In genomic region chr7:132636581-132636980, GRCh38 we compare ENCODE assay signal across 1 cellular context.
TF ChIP-seq lines count a peak whose summit lies in the region.

No MANE protein-coding gene starts in this region.

TF ChIP-seq in GM23338, 12 proteins besides CTCF, POLR2A, EP300 and RAD21 (continued from another document):
- TF ChIP-seq, protein P1, sequence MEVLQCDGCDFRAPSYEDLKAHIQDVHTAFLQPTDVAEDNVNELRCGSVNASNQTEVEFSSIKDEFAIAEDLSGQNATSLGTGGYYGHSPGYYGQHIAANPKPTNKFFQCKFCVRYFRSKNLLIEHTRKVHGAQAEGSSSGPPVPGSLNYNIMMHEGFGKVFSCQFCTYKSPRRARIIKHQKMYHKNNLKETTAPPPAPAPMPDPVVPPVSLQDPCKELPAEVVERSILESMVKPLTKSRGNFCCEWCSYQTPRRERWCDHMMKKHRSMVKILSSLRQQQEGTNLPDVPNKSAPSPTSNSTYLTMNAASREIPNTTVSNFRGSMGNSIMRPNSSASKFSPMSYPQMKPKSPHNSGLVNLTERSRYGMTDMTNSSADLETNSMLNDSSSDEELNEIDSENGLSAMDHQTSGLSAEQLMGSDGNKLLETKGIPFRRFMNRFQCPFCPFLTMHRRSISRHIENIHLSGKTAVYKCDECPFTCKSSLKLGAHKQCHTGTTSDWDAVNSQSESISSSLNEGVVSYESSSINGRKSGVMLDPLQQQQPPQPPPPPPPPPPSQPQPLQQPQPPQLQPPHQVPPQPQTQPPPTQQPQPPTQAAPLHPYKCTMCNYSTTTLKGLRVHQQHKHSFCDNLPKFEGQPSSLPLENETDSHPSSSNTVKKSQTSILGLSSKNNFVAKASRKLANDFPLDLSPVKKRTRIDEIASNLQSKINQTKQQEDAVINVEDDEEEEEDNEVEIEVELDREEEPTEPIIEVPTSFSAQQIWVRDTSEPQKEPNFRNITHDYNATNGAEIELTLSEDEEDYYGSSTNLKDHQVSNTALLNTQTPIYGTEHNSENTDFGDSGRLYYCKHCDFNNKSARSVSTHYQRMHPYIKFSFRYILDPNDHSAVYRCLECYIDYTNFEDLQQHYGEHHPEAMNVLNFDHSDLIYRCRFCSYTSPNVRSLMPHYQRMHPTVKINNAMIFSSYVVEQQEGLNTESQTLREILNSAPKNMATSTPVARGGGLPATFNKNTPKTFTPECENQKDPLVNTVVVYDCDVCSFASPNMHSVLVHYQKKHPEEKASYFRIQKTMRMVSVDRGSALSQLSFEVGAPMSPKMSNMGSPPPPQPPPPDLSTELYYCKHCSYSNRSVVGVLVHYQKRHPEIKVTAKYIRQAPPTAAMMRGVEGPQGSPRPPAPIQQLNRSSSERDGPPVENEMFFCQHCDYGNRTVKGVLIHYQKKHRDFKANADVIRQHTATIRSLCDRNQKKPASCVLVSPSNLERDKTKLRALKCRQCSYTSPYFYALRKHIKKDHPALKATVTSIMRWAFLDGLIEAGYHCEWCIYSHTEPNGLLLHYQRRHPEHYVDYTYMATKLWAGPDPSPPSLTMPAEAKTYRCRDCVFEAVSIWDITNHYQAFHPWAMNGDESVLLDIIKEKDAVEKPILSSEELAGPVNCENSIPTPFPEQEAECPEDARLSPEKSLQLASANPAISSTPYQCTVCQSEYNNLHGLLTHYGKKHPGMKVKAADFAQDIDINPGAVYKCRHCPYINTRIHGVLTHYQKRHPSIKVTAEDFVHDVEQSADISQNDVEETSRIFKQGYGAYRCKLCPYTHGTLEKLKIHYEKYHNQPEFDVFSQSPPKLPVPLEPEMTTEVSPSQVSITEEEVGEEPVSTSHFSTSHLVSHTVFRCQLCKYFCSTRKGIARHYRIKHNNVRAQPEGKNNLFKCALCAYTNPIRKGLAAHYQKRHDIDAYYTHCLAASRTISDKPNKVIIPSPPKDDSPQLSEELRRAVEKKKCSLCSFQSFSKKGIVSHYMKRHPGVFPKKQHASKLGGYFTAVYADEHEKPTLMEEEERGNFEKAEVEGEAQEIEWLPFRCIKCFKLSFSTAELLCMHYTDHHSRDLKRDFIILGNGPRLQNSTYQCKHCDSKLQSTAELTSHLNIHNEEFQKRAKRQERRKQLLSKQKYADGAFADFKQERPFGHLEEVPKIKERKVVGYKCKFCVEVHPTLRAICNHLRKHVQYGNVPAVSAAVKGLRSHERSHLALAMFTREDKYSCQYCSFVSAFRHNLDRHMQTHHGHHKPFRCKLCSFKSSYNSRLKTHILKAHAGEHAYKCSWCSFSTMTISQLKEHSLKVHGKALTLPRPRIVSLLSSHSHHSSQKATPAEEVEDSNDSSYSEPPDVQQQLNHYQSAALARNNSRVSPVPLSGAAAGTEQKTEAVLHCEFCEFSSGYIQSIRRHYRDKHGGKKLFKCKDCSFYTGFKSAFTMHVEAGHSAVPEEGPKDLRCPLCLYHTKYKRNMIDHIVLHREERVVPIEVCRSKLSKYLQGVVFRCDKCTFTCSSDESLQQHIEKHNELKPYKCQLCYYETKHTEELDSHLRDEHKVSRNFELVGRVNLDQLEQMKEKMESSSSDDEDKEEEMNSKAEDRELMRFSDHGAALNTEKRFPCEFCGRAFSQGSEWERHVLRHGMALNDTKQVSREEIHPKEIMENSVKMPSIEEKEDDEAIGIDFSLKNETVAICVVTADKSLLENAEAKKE (CRISPR knock-in tag; IDR thresholded peaks at IDR 0.05), result no peak
- TF ChIP-seq ZNF114 (CRISPR knock-in tag; IDR thresholded peaks at IDR 0.05) (no peak), EZH2 (IDR thresholded peaks at IDR 0.05; ENCODE audit: low read depth, unreplicated experiment) (no peak), POLR2AphosphoS5 (IDR thresholded peaks at IDR 0.05; ENCODE audit: low read depth) (no peak), ETS1 (IDR thresholded peaks at IDR 0.05) (no peak)
